In the genomic region with DNA sequence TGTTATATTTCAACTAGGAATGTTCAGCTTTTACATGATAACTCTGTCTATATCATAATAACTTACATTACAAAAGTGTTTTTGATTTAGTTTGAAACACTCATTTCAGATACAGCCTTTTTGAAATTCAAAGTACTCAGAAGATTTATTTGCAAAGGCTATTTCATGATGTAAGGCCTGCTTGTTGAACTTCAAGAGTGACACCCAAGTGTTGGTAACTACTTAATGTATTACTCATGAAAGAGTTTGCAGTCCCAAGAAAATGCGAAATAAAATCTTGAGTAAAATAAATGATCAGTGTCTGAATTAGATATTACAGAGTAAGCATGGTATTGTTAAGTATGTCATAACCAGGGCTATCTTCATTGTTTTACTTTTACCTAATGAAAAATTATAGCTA, we compare ENCODE assay signal across 8 cellular contexts.
"Had no signal": no experiment of that assay in that cellular context is flagged by ENCODE, and none has a peak within 500 bp of the region (broad histone marks: within the 10 kb centered on the region; RNA-seq: fewer than 3 reads in every experiment).

No MANE protein-coding gene starts in this region.

- H3K4me3 Mint-ChIP-seq: GM23338, H9 had no signal

- H3K4me3 ChIP-seq: GM23338, K562 had no signal

- DNase-seq: H9, HCEC 1CT, IMR-90 had no signal

- H3K27ac Mint-ChIP-seq: GM23338 had no signal

- FAIRE-seq: H1, H54, HTR-8/SVneo, K562 had no signal

- H3K9me3 Mint-ChIP-seq: GM23338, H9 had no signal
